1 cellular context compared by ENCODE assay signal in the genomic region with DNA sequence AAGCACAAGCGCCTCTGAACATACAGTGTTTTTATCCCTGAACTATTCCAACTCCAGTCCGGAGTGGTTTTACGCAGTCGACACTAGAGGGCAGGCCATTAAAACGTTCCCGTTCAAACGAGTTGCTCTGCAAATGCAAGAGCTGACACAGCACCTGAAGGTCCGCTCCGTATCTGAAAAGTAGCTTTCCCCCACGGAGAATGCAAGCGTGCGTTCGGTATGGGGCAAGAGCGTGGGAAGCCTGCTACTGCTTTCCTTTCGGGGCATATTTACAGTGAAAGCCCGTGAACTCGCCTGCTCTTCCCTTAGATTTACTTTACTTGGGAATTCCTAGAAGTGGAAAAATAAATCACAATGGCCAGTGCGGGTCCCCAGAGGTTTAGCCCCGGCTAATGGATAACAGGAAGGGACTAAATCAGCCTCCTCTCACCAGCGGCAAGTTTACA.
TF ChIP-seq lines count a peak whose summit lies in the region.

No MANE protein-coding gene starts in this region.

TF ChIP-seq in HepG2, 621 proteins besides CTCF, POLR2A, EP300 and RAD21 (continued from another document and continues in another):
- TF ChIP-seq, protein P1, sequence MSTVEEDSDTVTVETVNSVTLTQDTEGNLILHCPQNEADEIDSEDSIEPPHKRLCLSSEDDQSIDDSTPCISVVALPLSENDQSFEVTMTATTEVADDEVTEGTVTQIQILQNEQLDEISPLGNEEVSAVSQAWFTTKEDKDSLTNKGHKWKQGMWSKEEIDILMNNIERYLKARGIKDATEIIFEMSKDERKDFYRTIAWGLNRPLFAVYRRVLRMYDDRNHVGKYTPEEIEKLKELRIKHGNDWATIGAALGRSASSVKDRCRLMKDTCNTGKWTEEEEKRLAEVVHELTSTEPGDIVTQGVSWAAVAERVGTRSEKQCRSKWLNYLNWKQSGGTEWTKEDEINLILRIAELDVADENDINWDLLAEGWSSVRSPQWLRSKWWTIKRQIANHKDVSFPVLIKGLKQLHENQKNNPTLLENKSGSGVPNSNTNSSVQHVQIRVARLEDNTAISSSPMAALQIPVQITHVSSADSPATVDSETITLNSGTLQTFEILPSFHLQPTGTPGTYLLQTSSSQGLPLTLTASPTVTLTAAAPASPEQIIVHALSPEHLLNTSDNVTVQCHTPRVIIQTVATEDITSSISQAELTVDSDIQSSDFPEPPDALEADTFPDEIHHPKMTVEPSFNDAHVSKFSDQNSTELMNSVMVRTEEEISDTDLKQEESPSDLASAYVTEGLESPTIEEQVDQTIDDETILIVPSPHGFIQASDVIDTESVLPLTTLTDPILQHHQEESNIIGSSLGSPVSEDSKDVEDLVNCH (CRISPR knock-in tag; IDR thresholded peaks at IDR 0.05) = no peak
- TF ChIP-seq, protein P2, sequence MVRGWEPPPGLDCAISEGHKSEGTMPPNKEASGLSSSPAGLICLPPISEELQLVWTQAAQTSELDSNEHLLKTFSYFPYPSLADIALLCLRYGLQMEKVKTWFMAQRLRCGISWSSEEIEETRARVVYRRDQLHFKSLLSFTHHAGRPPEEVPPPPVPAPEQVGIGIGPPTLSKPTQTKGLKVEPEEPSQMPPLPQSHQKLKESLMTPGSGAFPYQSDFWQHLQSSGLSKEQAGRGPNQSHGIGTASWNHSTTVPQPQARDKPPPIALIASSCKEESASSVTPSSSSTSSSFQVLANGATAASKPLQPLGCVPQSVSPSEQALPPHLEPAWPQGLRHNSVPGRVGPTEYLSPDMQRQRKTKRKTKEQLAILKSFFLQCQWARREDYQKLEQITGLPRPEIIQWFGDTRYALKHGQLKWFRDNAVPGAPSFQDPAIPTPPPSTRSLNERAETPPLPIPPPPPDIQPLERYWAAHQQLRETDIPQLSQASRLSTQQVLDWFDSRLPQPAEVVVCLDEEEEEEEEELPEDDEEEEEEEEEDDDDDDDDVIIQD (CRISPR knock-in tag; IDR thresholded peaks at IDR 0.05; ENCODE audit: low read depth) = 0 out of 2 replicates have a peak, but pooled peaks have one; percentile 34
- no peak for TF ChIP-seq RFX1 (IDR thresholded peaks at IDR 0.05)
- no peak for TF ChIP-seq SP4 (CRISPR knock-in tag; IDR thresholded peaks at IDR 0.05)
- no peak for TF ChIP-seq ZNF570 (CRISPR knock-in tag; IDR thresholded peaks at IDR 0.05; ENCODE audit: borderline replicate concordance)
- no peak for TF ChIP-seq SKI (IDR thresholded peaks at IDR 0.05; ENCODE audit: partially characterized antibody)
- TF ChIP-seq HOXD1 (CRISPR knock-in tag; IDR thresholded peaks at IDR 0.05) = no peak
- no peak for TF ChIP-seq POLR2AphosphoS2 (IDR thresholded peaks at IDR 0.05; ENCODE audit: low read depth, low read length)
- TF ChIP-seq GATAD2A (CRISPR knock-in tag; IDR thresholded peaks at IDR 0.05) = peak; percentile 32; the same call in 1 of the 2 replicates
- TF ChIP-seq, protein P3, sequence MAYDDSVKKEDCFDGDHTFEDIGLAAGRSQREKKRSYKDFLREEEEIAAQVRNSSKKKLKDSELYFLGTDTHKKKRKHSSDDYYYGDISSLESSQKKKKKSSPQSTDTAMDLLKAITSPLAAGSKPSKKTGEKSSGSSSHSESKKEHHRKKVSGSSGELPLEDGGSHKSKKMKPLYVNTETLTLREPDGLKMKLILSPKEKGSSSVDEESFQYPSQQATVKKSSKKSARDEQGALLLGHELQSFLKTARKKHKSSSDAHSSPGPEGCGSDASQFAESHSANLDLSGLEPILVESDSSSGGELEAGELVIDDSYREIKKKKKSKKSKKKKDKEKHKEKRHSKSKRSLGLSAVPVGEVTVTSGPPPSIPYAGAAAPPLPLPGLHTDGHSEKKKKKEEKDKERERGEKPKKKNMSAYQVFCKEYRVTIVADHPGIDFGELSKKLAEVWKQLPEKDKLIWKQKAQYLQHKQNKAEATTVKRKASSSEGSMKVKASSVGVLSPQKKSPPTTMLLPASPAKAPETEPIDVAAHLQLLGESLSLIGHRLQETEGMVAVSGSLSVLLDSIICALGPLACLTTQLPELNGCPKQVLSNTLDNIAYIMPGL (CRISPR knock-in tag; IDR thresholded peaks at IDR 0.05; ENCODE audit: borderline replicate concordance in 1 of 2, low read depth in 1 of 2) = peak in 1 of 2 experiments; percentile 64; a peak in 1 of 4 replicates
- no peak for TF ChIP-seq RELA (CRISPR knock-in tag; IDR thresholded peaks at IDR 0.05)
- no peak for TF ChIP-seq ARNT2 (CRISPR knock-in tag; IDR thresholded peaks at IDR 0.05; ENCODE audit: low read depth)
- no peak for TF ChIP-seq ZNF337 (CRISPR knock-in tag; IDR thresholded peaks at IDR 0.05; ENCODE audit: borderline replicate concordance, low read depth)
- no peak for TF ChIP-seq BRD4 (CRISPR knock-in tag; IDR thresholded peaks at IDR 0.05)
- no peak for TF ChIP-seq CBX2 (IDR thresholded peaks at IDR 0.05; ENCODE audit: low read depth, low read length)
- no peak for TF ChIP-seq CBX2 (CRISPR knock-in tag; IDR thresholded peaks at IDR 0.05; ENCODE audit: low read depth)
- TF ChIP-seq ZBTB3 (CRISPR knock-in tag; IDR thresholded peaks at IDR 0.05; ENCODE audit: borderline replicate concordance, low read depth) = no peak
- no peak for TF ChIP-seq CBX1 (IDR thresholded peaks at IDR 0.05; ENCODE audit: low read depth)
- 0 out of 2 replicates have a peak, but pooled peaks have one; percentile 30 for TF ChIP-seq SMAD3 (CRISPR knock-in tag; IDR thresholded peaks at IDR 0.05)
- TF ChIP-seq ISX (CRISPR knock-in tag; conservative IDR thresholded peaks at IDR 0.05) = no peak
- TF ChIP-seq MYNN (CRISPR knock-in tag; IDR thresholded peaks at IDR 0.05; ENCODE audit: low read depth) = no peak
- TF ChIP-seq MED13 (CRISPR knock-in tag; IDR thresholded peaks at IDR 0.05) = no peak
- no peak for TF ChIP-seq GABPB1 (CRISPR knock-in tag; IDR thresholded peaks at IDR 0.05)
- TF ChIP-seq MATR3 (CRISPR knock-in tag; IDR thresholded peaks at IDR 0.05) = no peak
- no peak for TF ChIP-seq ZNF547 (CRISPR knock-in tag; IDR thresholded peaks at IDR 0.05)
- no peak for TF ChIP-seq SETDB1 (CRISPR knock-in tag; IDR thresholded peaks at IDR 0.05; ENCODE audit: borderline replicate concordance)
- TF ChIP-seq, protein P4, sequence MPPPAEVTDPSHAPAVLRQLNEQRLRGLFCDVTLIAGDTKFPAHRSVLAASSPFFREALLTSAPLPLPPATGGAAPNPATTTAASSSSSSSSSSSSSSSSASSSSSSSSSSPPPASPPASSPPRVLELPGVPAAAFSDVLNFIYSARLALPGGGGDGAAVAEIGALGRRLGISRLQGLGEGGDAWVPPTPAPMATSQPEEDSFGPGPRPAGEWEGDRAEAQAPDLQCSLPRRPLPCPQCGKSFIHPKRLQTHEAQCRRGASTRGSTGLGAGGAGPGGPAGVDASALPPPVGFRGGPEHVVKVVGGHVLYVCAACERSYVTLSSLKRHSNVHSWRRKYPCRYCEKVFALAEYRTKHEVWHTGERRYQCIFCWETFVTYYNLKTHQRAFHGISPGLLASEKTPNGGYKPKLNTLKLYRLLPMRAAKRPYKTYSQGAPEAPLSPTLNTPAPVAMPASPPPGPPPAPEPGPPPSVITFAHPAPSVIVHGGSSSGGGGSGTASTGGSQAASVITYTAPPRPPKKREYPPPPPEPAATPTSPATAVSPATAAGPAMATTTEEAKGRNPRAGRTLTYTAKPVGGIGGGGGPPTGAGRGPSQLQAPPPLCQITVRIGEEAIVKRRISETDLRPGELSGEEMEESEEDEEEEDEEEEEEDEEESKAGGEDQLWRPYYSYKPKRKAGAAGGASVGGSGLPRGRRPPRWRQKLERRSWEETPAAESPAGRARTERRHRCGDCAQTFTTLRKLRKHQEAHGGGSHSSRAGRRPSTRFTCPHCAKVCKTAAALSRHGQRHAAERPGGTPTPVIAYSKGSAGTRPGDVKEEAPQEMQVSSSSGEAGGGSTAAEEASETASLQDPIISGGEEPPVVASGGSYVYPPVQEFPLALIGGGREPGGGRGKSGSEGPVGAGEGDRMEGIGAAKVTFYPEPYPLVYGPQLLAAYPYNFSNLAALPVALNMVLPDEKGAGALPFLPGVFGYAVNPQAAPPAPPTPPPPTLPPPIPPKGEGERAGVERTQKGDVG (CRISPR knock-in tag; IDR thresholded peaks at IDR 0.05; ENCODE audit: borderline replicate concordance) = no peak
- TF ChIP-seq, protein P5, sequence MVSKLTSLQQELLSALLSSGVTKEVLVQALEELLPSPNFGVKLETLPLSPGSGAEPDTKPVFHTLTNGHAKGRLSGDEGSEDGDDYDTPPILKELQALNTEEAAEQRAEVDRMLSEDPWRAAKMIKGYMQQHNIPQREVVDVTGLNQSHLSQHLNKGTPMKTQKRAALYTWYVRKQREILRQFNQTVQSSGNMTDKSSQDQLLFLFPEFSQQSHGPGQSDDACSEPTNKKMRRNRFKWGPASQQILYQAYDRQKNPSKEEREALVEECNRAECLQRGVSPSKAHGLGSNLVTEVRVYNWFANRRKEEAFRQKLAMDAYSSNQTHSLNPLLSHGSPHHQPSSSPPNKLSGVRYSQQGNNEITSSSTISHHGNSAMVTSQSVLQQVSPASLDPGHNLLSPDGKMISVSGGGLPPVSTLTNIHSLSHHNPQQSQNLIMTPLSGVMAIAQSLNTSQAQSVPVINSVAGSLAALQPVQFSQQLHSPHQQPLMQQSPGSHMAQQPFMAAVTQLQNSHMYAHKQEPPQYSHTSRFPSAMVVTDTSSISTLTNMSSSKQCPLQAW (CRISPR knock-in tag; IDR thresholded peaks at IDR 0.05) = peak; percentile 55; the same call in 1 of the 2 replicates
- TF ChIP-seq HOXA5 (CRISPR knock-in tag; IDR thresholded peaks at IDR 0.05) = peak; percentile 28; the same call in 1 of the 2 replicates
- no peak for TF ChIP-seq HOXA9 (CRISPR knock-in tag; IDR thresholded peaks at IDR 0.05; ENCODE audit: borderline replicate concordance)
- no peak for TF ChIP-seq ZNF749 (CRISPR knock-in tag; IDR thresholded peaks at IDR 0.05; ENCODE audit: borderline replicate concordance)
- TF ChIP-seq KMT2A (CRISPR knock-in tag; IDR thresholded peaks at IDR 0.05) = no peak
- TF ChIP-seq, protein P6, sequence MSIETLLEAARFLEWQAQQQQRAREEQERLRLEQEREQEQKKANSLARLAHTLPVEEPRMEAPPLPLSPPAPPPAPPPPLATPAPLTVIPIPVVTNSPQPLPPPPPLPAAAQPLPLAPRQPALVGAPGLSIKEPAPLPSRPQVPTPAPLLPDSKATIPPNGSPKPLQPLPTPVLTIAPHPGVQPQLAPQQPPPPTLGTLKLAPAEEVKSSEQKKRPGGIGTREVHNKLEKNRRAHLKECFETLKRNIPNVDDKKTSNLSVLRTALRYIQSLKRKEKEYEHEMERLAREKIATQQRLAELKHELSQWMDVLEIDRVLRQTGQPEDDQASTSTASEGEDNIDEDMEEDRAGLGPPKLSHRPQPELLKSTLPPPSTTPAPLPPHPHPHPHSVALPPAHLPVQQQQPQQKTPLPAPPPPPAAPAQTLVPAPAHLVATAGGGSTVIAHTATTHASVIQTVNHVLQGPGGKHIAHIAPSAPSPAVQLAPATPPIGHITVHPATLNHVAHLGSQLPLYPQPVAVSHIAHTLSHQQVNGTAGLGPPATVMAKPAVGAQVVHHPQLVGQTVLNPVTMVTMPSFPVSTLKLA (IDR thresholded peaks at IDR 0.05) = no peak
- TF ChIP-seq NFYC (CRISPR knock-in tag; IDR thresholded peaks at IDR 0.05) = no peak
- no peak for TF ChIP-seq FOSL2 (CRISPR knock-in tag; IDR thresholded peaks at IDR 0.05)
- TF ChIP-seq ZNF839 (CRISPR knock-in tag; IDR thresholded peaks at IDR 0.05; ENCODE audit: borderline replicate concordance) = no peak
- no peak for TF ChIP-seq ZNF143 (CRISPR knock-in tag; IDR thresholded peaks at IDR 0.05)
- TF ChIP-seq ZNF7 (CRISPR knock-in tag; IDR thresholded peaks at IDR 0.05) = peak; percentile 100
- no peak for TF ChIP-seq SAP130 (CRISPR knock-in tag; IDR thresholded peaks at IDR 0.05; ENCODE audit: low read depth)
- TF ChIP-seq, protein P7, sequence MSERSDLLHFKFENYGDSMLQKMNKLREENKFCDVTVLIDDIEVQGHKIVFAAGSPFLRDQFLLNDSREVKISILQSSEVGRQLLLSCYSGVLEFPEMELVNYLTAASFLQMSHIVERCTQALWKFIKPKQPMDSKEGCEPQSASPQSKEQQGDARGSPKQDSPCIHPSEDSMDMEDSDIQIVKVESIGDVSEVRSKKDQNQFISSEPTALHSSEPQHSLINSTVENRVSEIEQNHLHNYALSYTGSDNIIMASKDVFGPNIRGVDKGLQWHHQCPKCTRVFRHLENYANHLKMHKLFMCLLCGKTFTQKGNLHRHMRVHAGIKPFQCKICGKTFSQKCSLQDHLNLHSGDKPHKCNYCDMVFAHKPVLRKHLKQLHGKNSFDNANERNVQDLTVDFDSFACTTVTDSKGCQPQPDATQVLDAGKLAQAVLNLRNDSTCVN (CRISPR knock-in tag; IDR thresholded peaks at IDR 0.05; ENCODE audit: borderline replicate concordance) = no peak
- TF ChIP-seq, protein P8, sequence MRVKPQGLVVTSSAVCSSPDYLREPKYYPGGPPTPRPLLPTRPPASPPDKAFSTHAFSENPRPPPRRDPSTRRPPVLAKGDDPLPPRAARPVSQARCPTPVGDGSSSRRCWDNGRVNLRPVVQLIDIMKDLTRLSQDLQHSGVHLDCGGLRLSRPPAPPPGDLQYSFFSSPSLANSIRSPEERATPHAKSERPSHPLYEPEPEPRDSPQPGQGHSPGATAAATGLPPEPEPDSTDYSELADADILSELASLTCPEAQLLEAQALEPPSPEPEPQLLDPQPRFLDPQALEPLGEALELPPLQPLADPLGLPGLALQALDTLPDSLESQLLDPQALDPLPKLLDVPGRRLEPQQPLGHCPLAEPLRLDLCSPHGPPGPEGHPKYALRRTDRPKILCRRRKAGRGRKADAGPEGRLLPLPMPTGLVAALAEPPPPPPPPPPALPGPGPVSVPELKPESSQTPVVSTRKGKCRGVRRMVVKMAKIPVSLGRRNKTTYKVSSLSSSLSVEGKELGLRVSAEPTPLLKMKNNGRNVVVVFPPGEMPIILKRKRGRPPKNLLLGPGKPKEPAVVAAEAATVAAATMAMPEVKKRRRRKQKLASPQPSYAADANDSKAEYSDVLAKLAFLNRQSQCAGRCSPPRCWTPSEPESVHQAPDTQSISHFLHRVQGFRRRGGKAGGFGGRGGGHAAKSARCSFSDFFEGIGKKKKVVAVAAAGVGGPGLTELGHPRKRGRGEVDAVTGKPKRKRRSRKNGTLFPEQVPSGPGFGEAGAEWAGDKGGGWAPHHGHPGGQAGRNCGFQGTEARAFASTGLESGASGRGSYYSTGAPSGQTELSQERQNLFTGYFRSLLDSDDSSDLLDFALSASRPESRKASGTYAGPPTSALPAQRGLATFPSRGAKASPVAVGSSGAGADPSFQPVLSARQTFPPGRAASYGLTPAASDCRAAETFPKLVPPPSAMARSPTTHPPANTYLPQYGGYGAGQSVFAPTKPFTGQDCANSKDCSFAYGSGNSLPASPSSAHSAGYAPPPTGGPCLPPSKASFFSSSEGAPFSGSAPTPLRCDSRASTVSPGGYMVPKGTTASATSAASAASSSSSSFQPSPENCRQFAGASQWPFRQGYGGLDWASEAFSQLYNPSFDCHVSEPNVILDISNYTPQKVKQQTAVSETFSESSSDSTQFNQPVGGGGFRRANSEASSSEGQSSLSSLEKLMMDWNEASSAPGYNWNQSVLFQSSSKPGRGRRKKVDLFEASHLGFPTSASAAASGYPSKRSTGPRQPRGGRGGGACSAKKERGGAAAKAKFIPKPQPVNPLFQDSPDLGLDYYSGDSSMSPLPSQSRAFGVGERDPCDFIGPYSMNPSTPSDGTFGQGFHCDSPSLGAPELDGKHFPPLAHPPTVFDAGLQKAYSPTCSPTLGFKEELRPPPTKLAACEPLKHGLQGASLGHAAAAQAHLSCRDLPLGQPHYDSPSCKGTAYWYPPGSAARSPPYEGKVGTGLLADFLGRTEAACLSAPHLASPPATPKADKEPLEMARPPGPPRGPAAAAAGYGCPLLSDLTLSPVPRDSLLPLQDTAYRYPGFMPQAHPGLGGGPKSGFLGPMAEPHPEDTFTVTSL (CRISPR knock-in tag; IDR thresholded peaks at IDR 0.05; ENCODE audit: borderline replicate concordance) = peak; percentile 31; the same call in 1 of the 2 replicates
- TF ChIP-seq ZFP36 (IDR thresholded peaks at IDR 0.05; ENCODE audit: borderline replicate concordance, low read depth, low read length, partially characterized antibody) = peak; percentile 60
